ENCODE assay signal across 16 cellular contexts in the genomic region with DNA sequence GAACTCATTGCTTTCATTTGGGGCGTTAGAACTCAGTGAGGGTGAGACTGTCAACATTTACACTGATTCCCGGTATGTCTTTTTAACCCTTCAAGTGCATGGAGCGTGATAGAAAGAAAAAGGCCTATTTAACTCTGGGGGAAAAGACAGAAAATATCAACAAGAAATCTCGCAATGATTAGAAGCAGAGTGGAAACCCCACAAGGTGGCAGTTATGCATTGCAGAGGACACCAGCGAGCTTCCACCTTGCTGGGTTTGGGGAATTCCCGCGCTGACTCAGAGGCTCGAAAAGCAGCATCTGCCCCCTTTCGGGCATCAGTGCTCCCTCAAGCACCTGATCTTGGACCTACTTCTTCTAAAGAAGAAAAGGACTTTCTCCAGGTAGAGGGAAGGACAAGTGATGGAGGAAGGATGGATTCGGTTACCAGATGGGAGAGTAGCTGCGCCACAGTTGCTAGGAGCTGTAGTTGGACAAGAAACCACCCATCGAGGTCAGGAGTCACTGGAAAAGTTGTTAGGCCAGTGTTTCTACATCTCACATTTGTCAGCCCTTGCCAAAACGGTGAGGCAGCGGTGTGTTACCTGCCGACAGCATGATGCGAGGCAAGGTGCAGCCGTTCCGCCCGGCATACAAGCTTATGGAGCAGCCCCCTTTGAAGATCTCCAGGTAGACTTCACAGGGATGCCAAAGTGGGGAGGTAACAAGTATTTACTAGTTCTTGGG. TPM values are rescaled to one million over a fixed set of nuclear protein-coding genes. Genes with fewer than 3 reads are reported as not detected.
DNase-seq lines count a peak whose midpoint lies in the region; TF ChIP-seq lines count a peak whose summit lies in the region.
"Not testable (repeated sequence)": the region's sequence is repeated elsewhere in the genome, so short reads cannot be mapped to it uniquely, and the experiment has no call there.
"Had no signal": no experiment of that assay in that cellular context is flagged by ENCODE, and none has a peak within 500 bp of the region (broad histone marks: within the 10 kb centered on the region; RNA-seq: fewer than 3 reads in every experiment).

No MANE protein-coding gene starts in this region.

- CTCF ChIA-PET in activated naive CD4-positive, alpha-beta T cell treated with anti-CD3 and anti-CD28 coated beads for 36 hours (lab: Charles Lee) = not testable (repeated sequence)

- not testable (repeated sequence) for H3K9ac ChIP-seq in SU-DHL-6 (ENCODE audit: low read length); neural progenitor cell

- intact Hi-C loops in activated naive CD4-positive, alpha-beta T cell treated with anti-CD3 and anti-CD28 coated beads for 36 hours (cut with micrococcal nuclease) = loop anchor here (5.0 kb wide), 1 partner anchor 84 kb away; the partner anchor contains the start of gene OXTR

- not testable (repeated sequence) for H3K27me3 ChIP-seq in SU-DHL-6 (ENCODE audit: low read length); neural progenitor cell

- not testable (repeated sequence) for H3K27ac ChIP-seq in SU-DHL-6 (ENCODE audit: low read depth, low read length); neural progenitor cell

- H3K4me3 Mint-ChIP-seq in activated naive CD4-positive, alpha-beta T cell treated with anti-CD3 and anti-CD28 coated beads for 36 hours; neural progenitor cell: not testable (repeated sequence)

- peak; percentile 30 for DNase-seq in Daoy (ENCODE audit: low read depth)
- DNase-seq in GM20000 (ENCODE audit: low spot score); epithelial cell of proximal tubule (ENCODE audit: low read depth); neural progenitor cell (ENCODE audit: low spot score): not testable (repeated sequence)
- DNase-seq in NAMALWA (ENCODE audit: low spot score) = peak; percentile 27
- peak; percentile 41 for DNase-seq in activated naive CD4-positive, alpha-beta T cell treated with anti-CD3 and anti-CD28 coated beads for 36 hours

- not testable (repeated sequence) for H3K27ac Mint-ChIP-seq in activated naive CD4-positive, alpha-beta T cell treated with anti-CD3 and anti-CD28 coated beads for 36 hours; neural progenitor cell

- not testable (repeated sequence) for H3K36me3 ChIP-seq in SU-DHL-6 (ENCODE audit: low read length); neural progenitor cell

- not testable (repeated sequence) for H3K36me3 Mint-ChIP-seq in activated naive CD4-positive, alpha-beta T cell treated with anti-CD3 and anti-CD28 coated beads for 36 hours (ENCODE audit: low read depth); neural progenitor cell

- not testable (repeated sequence) for H3K9me3 ChIP-seq in SU-DHL-6 (ENCODE audit: insufficient read depth, low read length); neural progenitor cell (ENCODE audit: low read depth)

- not testable (repeated sequence) for H3K9me2 ChIP-seq in SU-DHL-6 (replicated peaks; ENCODE audit: insufficient read depth, low read length)

- H3F3A ChIP-seq in SU-DHL-6 (ENCODE audit: insufficient read depth); neural progenitor cell (ENCODE audit: low read depth): not testable (repeated sequence)

- H3K4me1 Mint-ChIP-seq in activated naive CD4-positive, alpha-beta T cell treated with anti-CD3 and anti-CD28 coated beads for 36 hours (ENCODE audit: low read depth) = not testable (repeated sequence)
- peaks cover 22% of the 10 kb centered on the region for H3K4me1 Mint-ChIP-seq in neural progenitor cell

- not testable (repeated sequence) for H4K20me1 ChIP-seq in SU-DHL-6 (ENCODE audit: low read depth, low read length); neural progenitor cell (ENCODE audit: low read depth)

- not testable (repeated sequence) for H2AFZ ChIP-seq in SU-DHL-6 (ENCODE audit: low read depth, low read length, severe bottlenecking)
- peak overlapping the region; percentile 63 for H2AFZ ChIP-seq in neural progenitor cell (replicated peaks)

- not testable (repeated sequence) for H3K9me3 Mint-ChIP-seq in activated naive CD4-positive, alpha-beta T cell treated with anti-CD3 and anti-CD28 coated beads for 36 hours; neural progenitor cell

- not testable (repeated sequence) for H3K27me3 Mint-ChIP-seq in activated naive CD4-positive, alpha-beta T cell treated with anti-CD3 and anti-CD28 coated beads for 36 hours (ENCODE audit: low read depth); neural progenitor cell (ENCODE audit: insufficient read depth, low read depth)

- TF ChIP-seq CTCF in GM20000 (IDR thresholded peaks at IDR 0.05; ENCODE audit: extremely low read depth, missing control alignments) (peak; percentile 18), SU-DHL-6 (IDR thresholded peaks at IDR 0.05; ENCODE audit: insufficient read depth, low read length, poor library complexity, severe bottlenecking) (peak; percentile 32), epithelial cell of proximal tubule (conservative IDR thresholded peaks at IDR 0.05; ENCODE audit: low read depth, low read length) (peak; percentile 39), neural progenitor cell (IDR thresholded peaks at IDR 0.05) (peak; percentile 26)

- H3K79me2 ChIP-seq in SU-DHL-6 (ENCODE audit: insufficient read depth, low read length); neural progenitor cell (ENCODE audit: low read depth): not testable (repeated sequence)

- not testable (repeated sequence) for H3K4me2 ChIP-seq in SU-DHL-6 (ENCODE audit: low read depth, low read length, poor library complexity, severe bottlenecking); neural progenitor cell

- H3K4me3 ChIP-seq in SU-DHL-6 (ENCODE audit: insufficient read depth, low read length, poor library complexity, severe bottlenecking); epithelial cell of proximal tubule (ENCODE audit: low read depth, low read length); neural progenitor cell: not testable (repeated sequence)

- peaks cover 31% of the 10 kb centered on the region for H3K4me1 ChIP-seq in neural progenitor cell

RNA-seq across cellular contexts. Expression of gene SSUH2, which starts 38.4 kb away (rescaled TPM):
- total RNA-seq in Daoy (2014; rRNA removed; shearing (Covaris generic)) = 0.27 and 0.40 TPM in 2 replicates
- under 1 TPM in 1 of 2 experiments, not detected in 1; 0.12 TPM for total RNA-seq in activated naive CD4-positive, alpha-beta T cell treated with anti-CD3 and anti-CD28 coated beads for 36 hours
- total RNA-seq in epithelial cell of proximal tubule (0.07 TPM in 1 of 2 replicates, not detected in the other), neural progenitor cell (ENCODE audit: low replicate concordance) (0.22 and 0.37 TPM in 2 replicates)
- total RNA-seq: activated T-helper 1 cell treated with anti-CD3 and anti-CD28 coated beads, Interleukin-12 subunit alpha, Interleukin-12 subunit beta, Interleukin-2, Interleukin-4 antibody, amounts not matched to agents 30 ng/mL and 10 ng/mL and 1 ng/mL, durations not matched to agents 14 hours and 24 hours and 36 hours; ascending aorta; CD8-positive, alpha-beta T cell had no signal

RNA-seq across cellular contexts. Expression of gene CAV3, which starts 50.6 kb away (rescaled TPM):
- not detected in 2 replicates for total RNA-seq in Daoy (2014; rRNA removed; shearing (Covaris generic))
- total RNA-seq in activated naive CD4-positive, alpha-beta T cell treated with anti-CD3 and anti-CD28 coated beads for 36 hours = not detected
- total RNA-seq in epithelial cell of proximal tubule (not detected in 2 replicates), neural progenitor cell (ENCODE audit: low replicate concordance) (not detected in 2 replicates)
- total RNA-seq: activated naive CD4-positive, alpha-beta T cell treated with anti-CD3 and anti-CD28 coated beads, Interleukin-2, amount 50 U/mL, for 72 hours; activated T-helper 1 cell treated with anti-CD3 and anti-CD28 coated beads, Interleukin-12 subunit alpha, Interleukin-12 subunit beta, Interleukin-2, Interleukin-4 antibody, amounts not matched to agents 30 ng/mL and 10 ng/mL and 1 ng/mL, durations not matched to agents 14 hours and 24 hours and 36 hours; ascending aorta; CD8-positive, alpha-beta T cell; frontal cortex; mucosa of gallbladder; progenitor cell of endocrine pancreas; suprapubic skin; uterus had no signal
